Comparison of ENCODE assay signal across 8 cellular contexts in the genomic region with DNA sequence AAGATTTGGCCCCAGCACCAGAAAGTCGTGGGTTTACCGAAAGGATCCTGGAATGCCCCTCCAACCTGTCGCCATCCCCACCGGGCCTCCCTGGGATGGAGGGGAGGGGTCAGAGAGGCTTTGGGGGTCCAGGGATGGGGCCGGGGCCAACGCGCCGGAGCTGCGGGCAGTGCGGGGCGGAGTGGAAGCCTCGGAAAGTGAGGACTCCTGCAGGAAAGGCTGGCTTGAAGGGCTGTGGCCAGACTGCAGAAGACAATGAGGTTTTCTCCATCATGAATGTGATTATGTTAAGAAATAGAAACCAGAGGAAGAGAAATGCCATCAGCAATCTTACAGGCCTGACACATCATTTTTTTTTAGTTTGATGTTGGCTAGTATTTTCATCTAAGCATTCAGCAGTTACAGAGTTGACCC. TPM values are rescaled to one million over a fixed set of nuclear protein-coding genes. Genes with fewer than 3 reads are reported as not detected.
A peak's percentile ranks its signal among the peaks of the same experiment; 100 is the strongest.
DNase-seq lines count a peak whose midpoint lies in the region; ATAC-seq, FAIRE-seq and TF ChIP-seq lines count a peak whose summit lies in the region.

No MANE protein-coding gene starts in this region.

- H3K9ac ChIP-seq in K562 (ENCODE audit: insufficient read depth in 1 of 2, low read depth in 2 of 2, low read length in 2 of 2) = peak overlapping the region; percentile 85 to 96
- peak overlapping the region; percentile 97 for H3K9ac ChIP-seq in iPS-15b (ENCODE audit: low read depth, low read length)

- no peaks in the 10 kb centered on the region for H3K9me1 ChIP-seq in K562 (ENCODE audit: control insufficient read depth, insufficient read depth, low read length)

- H3K4me2 ChIP-seq in K562 (ENCODE audit: insufficient read depth, low read length) = peak overlapping the region; percentile 92

- H3K36me3 ChIP-seq in BE2C = peaks cover 15% of the 10 kb centered on the region
- no peaks in the 10 kb centered on the region for H3K36me3 ChIP-seq in Peyer's patch
- H3K36me3 ChIP-seq in K562 (ENCODE audit: control insufficient read depth, insufficient read depth, low read length) = peaks cover 8% of the 10 kb centered on the region; the same call in 2 of the 3 replicates
- H3K36me3 ChIP-seq in iPS-15b (ENCODE audit: control insufficient read depth, insufficient read depth, low read length) = no peaks in the 10 kb centered on the region
- H3K36me3 ChIP-seq in gastrocnemius medialis = no peaks in the 10 kb centered on the region

- no TSS peak for BruUV-seq in K562 (replicated peaks; lab: Mats Ljungman, UMichigan)

- TF ChIP-seq EP300 in K562 (IDR thresholded peaks at IDR 0.05; ENCODE audit: low read length) = no peak

- no peak for TF ChIP-seq POLR2A in Peyer's patch (IDR thresholded peaks at IDR 0.05)
- TF ChIP-seq POLR2A in K562 (conservative IDR thresholded peaks at IDR 0.05) = no peak
- no peak for TF ChIP-seq POLR2A in gastrocnemius medialis (IDR thresholded peaks at IDR 0.05)

- H3K27me3 ChIP-seq in BE2C (no peaks in the 10 kb centered on the region), Peyer's patch (no peaks in the 10 kb centered on the region), K562 (ENCODE audit: control insufficient read depth in 2 of 2, insufficient read depth in 2 of 2, low read length in 2 of 2) (no peaks in the 10 kb centered on the region), iPS-15b (ENCODE audit: control insufficient read depth, insufficient read depth, low read length) (no peaks in the 10 kb centered on the region), gastrocnemius medialis (no peaks in the 10 kb centered on the region)

- DNase-seq in BE2C = peak; percentile 43
- peak; percentile 32 to 57 (median 54) for DNase-seq in Peyer's patch
- peak; percentile 35 to 51 (median 47) for DNase-seq in K562 (ENCODE audit: extremely low read depth in 1 of 4, low spot score in 3 of 4)
- DNase-seq in gastrocnemius medialis = no peak
- no peak for DNase-seq in mesenteric fat pad (ENCODE audit: low spot score)

- in situ Hi-C loops in K562 (cut with MboI) (no loop called here), gastrocnemius medialis (cut with MboI; ENCODE audit: low sequenced_read_pairs in 4 of 4) (no loop called here)

- no peaks in the 10 kb centered on the region for H3K4me1 ChIP-seq in BE2C
- H3K4me1 ChIP-seq in Peyer's patch = peaks cover 0 to 14% (median 2%) of the 10 kb centered on the region in 4 donors
- peaks cover 5 to 17% of the 10 kb centered on the region in 2 experiments; a peak in 3 of 5 replicates for H3K4me1 ChIP-seq in K562 (replicated peaks in 1 of 2; ENCODE audit: control insufficient read depth in 2 of 2, insufficient read depth in 2 of 2, low read length in 2 of 2)
- peaks cover 5% of the 10 kb centered on the region for H3K4me1 ChIP-seq in iPS-15b (ENCODE audit: control insufficient read depth, insufficient read depth, low read length)
- peaks cover 14 to 22% of the 10 kb centered on the region in 2 donors for H3K4me1 ChIP-seq in gastrocnemius medialis

- H3K79me2 ChIP-seq in K562 (ENCODE audit: control insufficient read depth, insufficient read depth, low read length) = peaks cover 56% of the 10 kb centered on the region

- peaks cover 5% of the 10 kb centered on the region for H4K20me1 ChIP-seq in K562 (replicated peaks; ENCODE audit: control insufficient read depth, insufficient read depth, low read length)

- H3K9me3 ChIP-seq in BE2C = no peaks in the 10 kb centered on the region
- H3K9me3 ChIP-seq in Peyer's patch = no peaks in the 10 kb centered on the region
- no peaks in the 10 kb centered on the region for H3K9me3 ChIP-seq in K562 (replicated peaks; ENCODE audit: control insufficient read depth, insufficient read depth, low read depth, low read length)
- no peaks in the 10 kb centered on the region for H3K9me3 ChIP-seq in iPS-15b (ENCODE audit: control insufficient read depth, insufficient read depth, low read length)
- no peaks in the 10 kb centered on the region for H3K9me3 ChIP-seq in gastrocnemius medialis

- peak overlapping the region; percentile 95 for H3K4me3 ChIP-seq in BE2C (ENCODE audit: low read depth, low read length)
- peak overlapping the region; percentile 84 to 99 (median 98) for H3K4me3 ChIP-seq in Peyer's patch
- H3K4me3 ChIP-seq in K562 = peak overlapping the region; percentile 99
- H3K4me3 ChIP-seq in iPS-15b (ENCODE audit: low read depth, low read length) = peak overlapping the region; percentile 92
- peak overlapping the region; percentile 63 to 98 (median 80) for H3K4me3 ChIP-seq in gastrocnemius medialis

- TF ChIP-seq CTCF in BE2C (IDR thresholded peaks at IDR 0.05; ENCODE audit: low read depth, low read length) (no peak), Peyer's patch (IDR thresholded peaks at IDR 0.05) (no peak), K562 (IDR thresholded peaks at IDR 0.05 in 2 of 3, conservative IDR thresholded peaks at IDR 0.05 in 1 of 3; ENCODE audit: insufficient read depth in 2 of 3, low read depth in 1 of 3, low read length in 3 of 3) (no peak), gastrocnemius medialis (IDR thresholded peaks at IDR 0.05 in 4 of 5, conservative IDR thresholded peaks at IDR 0.05 in 1 of 5) (no peak)

- WGBS in K562 (ENCODE audit: insufficient coverage, low coverage, missing lambda C conversion rate) = 0% methylated on average over 11 of the region's 12 CpGs

- H3K27ac ChIP-seq in Peyer's patch = peak overlapping the region; percentile 89 to 92 (median 92)
- peak overlapping the region; percentile 87 for H3K27ac ChIP-seq in K562 (ENCODE audit: extremely low read depth, low read depth, low read length)
- peak overlapping the region; percentile 77 to 89 (median 88) for H3K27ac ChIP-seq in gastrocnemius medialis

- peak overlapping the region; percentile 84 for H2AFZ ChIP-seq in K562 (ENCODE audit: low read depth, low read length)

- peak; percentile 19 for ATAC-seq in GM18867 (IDR thresholded peaks at IDR 0.05; ENCODE audit: unreplicated experiment)
- peak; percentile 15 for ATAC-seq in HG03095 (IDR thresholded peaks at IDR 0.05; ENCODE audit: unreplicated experiment)
- ATAC-seq in K562 = peak; percentile 65
- peak; percentile 33 to 34 for ATAC-seq in gastrocnemius medialis

- peak; percentile 6 for FAIRE-seq in K562 (lab: Jason Lieb, UNC)

- intact Hi-C loops in K562 (cut with micrococcal nuclease) = no loop called here
- intact Hi-C loops in gastrocnemius medialis (cut with DNase I; ENCODE audit: low total_unique reads) = loop anchor here (2.0 kb wide), 1 partner anchor 62 kb away; no protein-coding TSS in a partner anchor

- no peak for TF ChIP-seq RAD21 in K562 (CRISPR knock-in tag; conservative IDR thresholded peaks at IDR 0.05 in 1 of 2, IDR thresholded peaks at IDR 0.05 in 1 of 2)

- POLR2A ChIA-PET in K562 (lab: Yijun Ruan, JAX) = interaction anchor here (0.5 to 0.7 kb wide), 2 partner anchors 61 to 99 kb away, joined by 3 read pairs; no protein-coding TSS in a partner anchor

- CTCF ChIA-PET in K562 (lab: Yijun Ruan, JAX; ENCODE audit: low intra/inter-chr PET ratio) = no interaction called here

TF ChIP-seq in K562, 482 proteins besides CTCF, POLR2A, EP300 and RAD21:
- TF ChIP-seq SMARCE1 (IDR thresholded peaks at IDR 0.05) (0 out of 2 replicates have a peak, but pooled peaks have one; percentile 14), KLF10 (CRISPR knock-in tag; IDR thresholded peaks at IDR 0.05) (no peak), HDAC2 (IDR thresholded peaks at IDR 0.05) (0 out of 2 replicates have a peak, but pooled peaks have one; percentile 48), ZFX (CRISPR knock-in tag; IDR thresholded peaks at IDR 0.05) (peak; percentile 3; the same call in 1 of the 2 replicates), ZNF316 (IDR thresholded peaks at IDR 0.05) (peak; percentile 59), ZSCAN32 (CRISPR knock-in tag; IDR thresholded peaks at IDR 0.05) (no peak), SAP30 (IDR thresholded peaks at IDR 0.05; ENCODE audit: borderline replicate concordance, insufficient read depth, low read depth, low read length, poor library complexity, severe bottlenecking) (peak; percentile 0), KDM5B (IDR thresholded peaks at IDR 0.05; ENCODE audit: insufficient replicate concordance, low read depth, low read length) (peak; percentile 4), RBFOX2 (IDR thresholded peaks at IDR 0.05; ENCODE audit: low read depth, low read length) (no peak), ZBTB7A (IDR thresholded peaks at IDR 0.05; ENCODE audit: borderline replicate concordance, control insufficient read depth, low read depth, low read length) (peak; percentile 63; the same call in 1 of the 2 replicates), ZNF175 (CRISPR knock-in tag; IDR thresholded peaks at IDR 0.05; ENCODE audit: low read depth) (no peak)

RNA-seq across cellular contexts. Expression of a gene that starts 0.7 kb away (rescaled TPM):
- 25.9 TPM for polyA plus RNA-seq in BE2C (2012; ENCODE audit: insufficient read depth, insufficient read length, low read depth)
- total RNA-seq in Peyer's patch (10 to 100 TPM; 24.3 to 56.9 (median 27.7) TPM), K562 (2014; rRNA removed) (18.4 and 18.8 TPM in 2 replicates), K562 (2014; rRNA removed; fragmentation: Illumina TruSeq; extraction: Trizol) (21.3 and 22.0 TPM in 2 replicates), K562 (2015; rRNA removed; fragmentation: Illumina TruSeq; extraction: Trizol) (20.3 and 22.6 TPM in 2 replicates), K562 (2021) (18.6 and 19.0 TPM in 2 replicates), gastrocnemius medialis (10 to 100 TPM in 2 of 4 donors, 1 to 10 TPM in 2; 5.7 to 10.8 (median 9.3) TPM), mesenteric fat pad (21.4 TPM)
- 101 and 141 TPM in 2 replicates for total RNA-seq in K562 (2011; cell fraction: chromatin; rRNA removed; ENCODE audit: low replicate concordance)
- 48.4 and 57.5 TPM in 2 replicates for total RNA-seq in K562 (2011; cell fraction: nucleolus; rRNA removed)
- 86.7 and 121 TPM in 2 replicates for total RNA-seq in K562 (2011; cell fraction: nucleoplasm; rRNA removed)
- polyA plus RNA-seq in K562 (2011; rRNA removed) (35.2 and 36.6 TPM in 2 replicates), K562 (2014; fragmentation: Illumina TruSeq; extraction: Trizol) (25.8 and 27.1 TPM in 2 replicates), K562 (2014; fragmentation: Nextera tagmentation; extraction: Ambion mirVana) (1 to 10 TPM; 1.8 to 2.1 TPM), K562 (2014; rRNA removed) (14.7 and 16.7 TPM in 2 replicates)
- polyA plus RNA-seq in K562 (2011; cell fraction: cytosol; rRNA removed) = 28.8 TPM in 2 replicates
- polyA plus RNA-seq in K562 (2011; cell fraction: nucleus; rRNA removed) = 47.1 and 52.7 TPM in 2 replicates
- 14.2 and 17.2 TPM in 2 replicates for polyA plus RNA-seq in K562 (2012)
- 41.0 and 45.9 TPM in 2 replicates for polyA minus RNA-seq in K562 (2011; rRNA and poly(A)+ RNA removed)
- polyA minus RNA-seq in K562 (2011; cell fraction: cytosol; rRNA and poly(A)+ RNA removed) = 22.4 and 27.1 TPM in 2 replicates
- polyA minus RNA-seq in K562 (2011; cell fraction: nucleus; rRNA and poly(A)+ RNA removed) = 26.7 and 44.9 TPM in 2 replicates

Comparison
In these comparisons a context has a peak if more than half of its experiments do, and no peak if none do; other contexts are left out.
1. DNase-seq: peak in BE2C (single experiment), Peyer's patch (3 of 3) and K562 (4 of 4); none in gastrocnemius medialis (0 of 2) and mesenteric fat pad (single experiment).
2. ATAC-seq: peak in every context shown above with its lines; median percentile 65 in K562; 34 in gastrocnemius medialis; 19 in GM18867; 15 in HG03095.
3. Peak in every context shown above with its lines, with median percentiles within 50 percentile points of each other: H3K4me3 ChIP-seq and H3K27ac ChIP-seq.